In the genomic region with DNA sequence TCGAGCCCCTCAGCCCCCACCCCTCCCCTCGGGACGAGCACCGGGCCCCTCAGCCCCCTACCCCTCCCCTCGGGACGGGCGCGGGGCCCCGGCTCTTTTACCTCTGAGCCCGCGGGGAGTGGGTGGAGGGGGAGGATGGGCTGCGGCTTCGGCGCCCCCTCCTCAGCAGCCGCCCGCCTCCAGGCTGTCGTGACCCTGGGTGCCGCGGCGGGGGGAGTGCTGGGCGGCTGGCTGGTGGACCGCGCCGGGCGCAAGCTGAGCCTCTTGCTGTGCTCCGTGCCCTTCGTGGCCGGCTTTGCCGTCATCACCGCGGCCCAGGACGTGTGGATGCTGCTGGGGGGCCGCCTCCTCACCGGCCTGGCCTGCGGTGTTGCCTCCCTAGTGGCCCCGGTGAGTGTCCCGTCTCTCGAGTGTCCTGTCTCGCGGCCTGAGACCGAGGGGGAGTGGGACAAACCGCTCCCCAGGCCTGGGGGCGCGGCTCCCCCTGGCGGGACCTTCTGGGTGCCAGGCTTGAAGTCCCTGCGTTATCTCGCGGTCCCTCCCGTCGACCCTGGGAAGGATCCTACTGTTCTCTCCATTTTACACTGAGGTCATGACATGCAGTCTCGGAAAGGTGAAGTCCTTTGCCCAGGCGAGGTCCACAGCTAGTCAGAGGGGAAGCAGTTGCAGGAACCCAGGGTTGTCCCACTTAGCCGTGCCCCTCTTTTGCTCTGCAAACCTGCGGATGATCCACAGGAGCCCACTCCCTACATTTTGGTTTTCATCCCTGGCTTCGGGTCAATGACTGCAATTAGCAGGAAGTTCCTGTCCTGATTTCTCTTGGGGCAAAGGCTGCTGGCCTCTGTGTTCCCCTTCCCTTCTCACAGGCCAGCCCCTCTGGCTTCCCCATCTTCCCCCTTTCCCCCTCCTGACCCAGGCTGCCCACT, we compare ENCODE assay signal across 8 cellular contexts. TPM values are rescaled to one million over a fixed set of nuclear protein-coding genes. Genes with fewer than 3 reads are reported as not detected.
DNase-seq lines count a peak whose midpoint lies in the region; ATAC-seq, FAIRE-seq and TF ChIP-seq lines count a peak whose summit lies in the region.

No MANE protein-coding gene starts in this region.

- peak overlapping the region; percentile 62 for H3K27ac ChIP-seq in CD4-positive, CD25-positive, alpha-beta regulatory T cell (ENCODE audit: insufficient read depth, low read length, poor library complexity, severe bottlenecking)
- peak overlapping the region; percentile 89 for H3K27ac ChIP-seq in WERI-Rb-1
- peak overlapping the region; percentile 86 for H3K27ac ChIP-seq in upper lobe of right lung

- intact Hi-C loops in mucosa of descending colon (cut with DNase I, micrococcal nuclease) (no loop called here), upper lobe of right lung (cut with DNase I) (loop anchor here (10.0 kb wide), 1 partner anchor 183 kb away; no protein-coding TSS in a partner anchor)

- peaks cover 6 to 24% (median 12%) of the 10 kb centered on the region in 4 donors for H3K4me1 Mint-ChIP-seq in CD4-positive, CD25-positive, alpha-beta regulatory T cell

- H3K36me3 Mint-ChIP-seq in CD4-positive, CD25-positive, alpha-beta regulatory T cell = no peaks in the 10 kb centered on the region

- no peak overlapping the region for H3K4me3 ChIP-seq in CD4-positive, CD25-positive, alpha-beta regulatory T cell (ENCODE audit: low read depth, low read length)
- H3K4me3 ChIP-seq in WERI-Rb-1 (ENCODE audit: low read depth, low read length) = peak overlapping the region; percentile 60
- peak overlapping the region; percentile 63 for H3K4me3 ChIP-seq in mucosa of descending colon
- peak overlapping the region; percentile 85 for H3K4me3 ChIP-seq in upper lobe of right lung

- H3K9me3 ChIP-seq in CD4-positive, CD25-positive, alpha-beta regulatory T cell (ENCODE audit: control insufficient read depth in 2 of 2, low read length in 2 of 2) = no peaks in the 10 kb centered on the region
- H3K9me3 ChIP-seq in WERI-Rb-1 (ENCODE audit: severe bottlenecking) (no peaks in the 10 kb centered on the region), mucosa of descending colon (no peaks in the 10 kb centered on the region), upper lobe of right lung (no peaks in the 10 kb centered on the region)

- H3K9me3 Mint-ChIP-seq in CD4-positive, CD25-positive, alpha-beta regulatory T cell = peaks cover 0 to 1% (median 0%) of the 10 kb centered on the region in 7 donors

- H3K4me1 ChIP-seq in CD4-positive, CD25-positive, alpha-beta regulatory T cell (ENCODE audit: control insufficient read depth, insufficient read depth, low read length, poor library complexity, severe bottlenecking) = peaks cover 25% of the 10 kb centered on the region
- H3K4me1 ChIP-seq in mucosa of descending colon (ENCODE audit: low read depth) = peaks cover 19% of the 10 kb centered on the region
- H3K4me1 ChIP-seq in upper lobe of right lung = peaks cover 16% of the 10 kb centered on the region

- H3K4me3 Mint-ChIP-seq in CD4-positive, CD25-positive, alpha-beta regulatory T cell = peak overlapping the region; percentile 71 to 85 (median 74)

- no peak for ATAC-seq in CD4-positive, CD25-positive, alpha-beta regulatory T cell (ENCODE audit: low read depth in 2 of 2)
- peak; percentile 13 for ATAC-seq in mucosa of descending colon
- ATAC-seq in upper lobe of right lung = peak; percentile 3
- no peak for ATAC-seq in HG03095 (IDR thresholded peaks at IDR 0.05; ENCODE audit: unreplicated experiment)

- H3K27ac Mint-ChIP-seq in CD4-positive, CD25-positive, alpha-beta regulatory T cell = no peak overlapping the region

- TF ChIP-seq CTCF in WERI-Rb-1 (IDR thresholded peaks at IDR 0.05; ENCODE audit: low read depth, low read length) (peak; percentile 92), mucosa of descending colon (IDR thresholded peaks at IDR 0.05) (peak; percentile 30), upper lobe of right lung (IDR thresholded peaks at IDR 0.05) (peak; percentile 50)

- H3K36me3 ChIP-seq in CD4-positive, CD25-positive, alpha-beta regulatory T cell (ENCODE audit: control insufficient read depth, insufficient read depth, low read length) = no peaks in the 10 kb centered on the region
- H3K36me3 ChIP-seq in WERI-Rb-1 (peaks cover 56% of the 10 kb centered on the region), mucosa of descending colon (ENCODE audit: low read depth) (peaks cover 6% of the 10 kb centered on the region), upper lobe of right lung (no peaks in the 10 kb centered on the region)

- peak in 2 of 3 donors; percentile 20 to 33 for DNase-seq in CD4-positive, CD25-positive, alpha-beta regulatory T cell
- peak; percentile 44 for DNase-seq in HTR-8/SVneo (ENCODE audit: insufficient read length, low spot score)
- peak; percentile 82 for DNase-seq in WERI-Rb-1
- peak; percentile 23 for DNase-seq in epidermal melanocyte (ENCODE audit: insufficient read length, low spot score)
- peak; percentile 61 to 71 (median 70) for DNase-seq in mucosa of descending colon
- peak; percentile 78 for DNase-seq in upper lobe of right lung
- no peak for DNase-seq in OCI-M2 (lab: John Stamatoyannopoulos, UW; ENCODE audit: unreplicated experiment)

- H3K27me3 ChIP-seq in CD4-positive, CD25-positive, alpha-beta regulatory T cell (ENCODE audit: control insufficient read depth, insufficient read depth, low read length) = peaks cover 8% of the 10 kb centered on the region
- H3K27me3 ChIP-seq in WERI-Rb-1 (ENCODE audit: insufficient read depth, low read depth, severe bottlenecking) = no peaks in the 10 kb centered on the region
- no peaks in the 10 kb centered on the region for H3K27me3 ChIP-seq in upper lobe of right lung

- H3K27me3 Mint-ChIP-seq in CD4-positive, CD25-positive, alpha-beta regulatory T cell = peaks cover 49% of the 10 kb centered on the region

- peak; percentile 28 for FAIRE-seq in HTR-8/SVneo (lab: Jason Lieb, UNC)

RNA-seq across cellular contexts. Expression of a gene that starts 1.0 kb away (rescaled TPM):
- total RNA-seq in CD4-positive, CD25-positive, alpha-beta regulatory T cell = 15.6 TPM
- polyA plus RNA-seq in CD4-positive, CD25-positive, alpha-beta regulatory T cell = 10 to 100 TPM in 2 of 4 donors, 1 to 10 TPM in 2; 5.5 to 14.7 (median 8.0) TPM
- 10 to 100 TPM; 17.3 to 60.1 (median 23.0) TPM for total RNA-seq in mucosa of descending colon
- 21.8 TPM for total RNA-seq in upper lobe of right lung

RNA-seq across cellular contexts. Expression of a gene that starts 26.2 kb away (rescaled TPM):
- 9.0 TPM for total RNA-seq in CD4-positive, CD25-positive, alpha-beta regulatory T cell
- polyA plus RNA-seq in CD4-positive, CD25-positive, alpha-beta regulatory T cell = 1 to 10 TPM; 3.4 to 7.8 (median 6.7) TPM
- total RNA-seq in mucosa of descending colon (10 to 100 TPM in 1 of 3 donors, 1 to 10 TPM in 2; 5.1 to 13.6 (median 5.7) TPM), upper lobe of right lung (8.3 TPM)

RNA-seq across cellular contexts. Expression of a gene that starts 53.2 kb away (rescaled TPM):
- 1,070 TPM for total RNA-seq in CD4-positive, CD25-positive, alpha-beta regulatory T cell
- polyA plus RNA-seq in CD4-positive, CD25-positive, alpha-beta regulatory T cell = 1,000 to 10,000 TPM; 1,415 to 2,269 (median 1,793) TPM
- 100 to 1,000 TPM; 726 to 998 (median 926) TPM for total RNA-seq in mucosa of descending colon
- total RNA-seq in upper lobe of right lung = 1,020 TPM

RNA-seq across cellular contexts. Expression of a gene that starts 53.3 kb away (rescaled TPM):
- total RNA-seq in CD4-positive, CD25-positive, alpha-beta regulatory T cell = 24.0 TPM
- 1 to 10 TPM; 3.9 to 7.2 (median 5.2) TPM for polyA plus RNA-seq in CD4-positive, CD25-positive, alpha-beta regulatory T cell
- total RNA-seq in mucosa of descending colon (10 to 100 TPM; 16.8 to 29.0 (median 17.9) TPM), upper lobe of right lung (18.8 TPM)

Comparison
In these comparisons a context has a peak if more than half of its experiments do, and no peak if none do; other contexts are left out.
1. ATAC-seq: peak in mucosa of descending colon (single experiment) and upper lobe of right lung (single experiment); none in CD4-positive, CD25-positive, alpha-beta regulatory T cell (0 of 2) and HG03095 (single experiment).
2. CTCF ChIP-seq: peak in every context shown above with its lines; median percentile 92 in WERI-Rb-1; 50 in upper lobe of right lung; 30 in mucosa of descending colon.
3. Peak in every context shown above with its lines, with median percentiles within 50 percentile points of each other: H3K27ac ChIP-seq.